Comparison of ENCODE assay signal across 18 cellular contexts in genomic region chr6:53929340-53930120, GRCh38.
DNase-seq lines count a peak whose midpoint lies in the region; ATAC-seq and TF ChIP-seq lines count a peak whose summit lies in the region.
"Had no signal": no experiment of that assay in that cellular context is flagged by ENCODE, and none has a peak within 500 bp of the region (broad histone marks: within the 10 kb centered on the region; RNA-seq: fewer than 3 reads in every experiment).

No MANE protein-coding gene starts in this region.

- H3K4me2 ChIP-seq in hepatocyte (no peak overlapping the region), osteoblast (ENCODE audit: insufficient read depth, low read length) (no peak overlapping the region)

- H3K9me3 Mint-ChIP-seq in type B pancreatic cell: peaks cover 6% of the 10 kb centered on the region
- H3K9me3 Mint-ChIP-seq: activated naive CD4-positive, alpha-beta T cell treated with anti-CD3 and anti-CD28 coated beads, Interleukin-2, amount 50 U/mL, for 72 hours; T-helper 2 cell treated with Interferon-gamma antibody and Interleukin-4, amounts not matched to agents 5 μg/mL and 100 μg/mL, for 36 hours had no signal

- no peak for DNase-seq in heart right ventricle
- no peak for DNase-seq in Right ventricle myocardium superior
- peak; percentile 61 for DNase-seq in NCI-H69 (lab: John Stamatoyannopoulos, UW)
- DNase-seq in hepatocyte (ENCODE audit: low spot score): no peak
- no peak for DNase-seq in type B pancreatic cell (ENCODE audit: extremely low spot score, unreplicated experiment)
- DNase-seq in osteoblast (ENCODE audit: insufficient read length, low spot score, missing footprints): no peak
- DNase-seq in activated CD4-positive, alpha-beta T cell treated with anti-CD3 and anti-CD28 coated beads, Interleukin-2, amount 50 U/mL, for 4 hours: no peak
- DNase-seq: activated T-cell treated with anti-CD3 and anti-CD28 coated beads, Interleukin-2, amount 50 U/mL, for 48 hours; CD4-positive, CD25-positive, alpha-beta regulatory T cell; NCI-H1930; NCI-H526; OCI-M1 had no signal

- H3K36me3 ChIP-seq in heart right ventricle (no peaks in the 10 kb centered on the region), hepatocyte (replicated peaks; ENCODE audit: insufficient read depth, low read depth) (no peaks in the 10 kb centered on the region), osteoblast (ENCODE audit: insufficient read depth, low read length) (no peaks in the 10 kb centered on the region)
- H3K36me3 ChIP-seq: SJSA1 had no signal

- WGBS in heart right ventricle, 2 donors: 92 to 94% methylated on average over 10 of the region's 10 CpGs
- 89% methylated on average over 10 of the region's 10 CpGs for WGBS in hepatocyte (ENCODE audit: low lambda C conversion rate, missing lambda C conversion rate)

- TF ChIP-seq CTCF in heart right ventricle (IDR thresholded peaks at IDR 0.05) (no peak), hepatocyte (IDR thresholded peaks at IDR 0.05; ENCODE audit: poor library complexity) (no peak), type B pancreatic cell (conservative IDR thresholded peaks at IDR 0.05) (no peak), osteoblast (IDR thresholded peaks at IDR 0.05; ENCODE audit: extremely low read depth, low read depth, low read length) (no peak)

- H3K27ac ChIP-seq in heart right ventricle (peak overlapping the region in 6 of 10 donors; percentile 14 to 81 (median 57)), hepatocyte (peak overlapping the region; percentile 54), osteoblast (ENCODE audit: low read depth, low read length) (no peak overlapping the region)
- H3K27ac ChIP-seq: HL-60, SJSA1 had no signal

- no peak overlapping the region for H3K4me3 ChIP-seq in heart right ventricle
- no peak overlapping the region for H3K4me3 ChIP-seq in hepatocyte
- no peak overlapping the region for H3K4me3 ChIP-seq in osteoblast (ENCODE audit: insufficient read depth, low read length)
- H3K4me3 ChIP-seq: K562, SJSA1 had no signal

- H3K79me2 ChIP-seq in hepatocyte (peaks cover 2% of the 10 kb centered on the region), osteoblast (ENCODE audit: insufficient read depth, low read length) (no peaks in the 10 kb centered on the region)

- peaks cover 3% of the 10 kb centered on the region for H3K27me3 Mint-ChIP-seq in type B pancreatic cell

- intact Hi-C loops in heart right ventricle (cut with DNase I): loop anchor here in 1 of 10 donors (10.0 kb wide), 1 partner anchor 135 kb away; the partner anchor contains the start of gene LRRC1
- intact Hi-C loops in Right ventricle myocardium superior (cut with DNase I): no loop called here

- H2AFZ ChIP-seq in hepatocyte (no peak overlapping the region), osteoblast (ENCODE audit: low read length) (no peak overlapping the region)

- H4K20me1 ChIP-seq in hepatocyte (ENCODE audit: insufficient read depth, poor library complexity, severe bottlenecking) (no peaks in the 10 kb centered on the region), osteoblast (ENCODE audit: insufficient read depth, low read length) (no peaks in the 10 kb centered on the region)

- H3K9me3 ChIP-seq in heart right ventricle (no peaks in the 10 kb centered on the region), hepatocyte (ENCODE audit: low read depth) (no peaks in the 10 kb centered on the region), osteoblast (ENCODE audit: low read depth, low read length) (no peaks in the 10 kb centered on the region)
- H3K9me3 ChIP-seq: SJSA1 had no signal

- peaks cover 23% of the 10 kb centered on the region for H3K4me1 Mint-ChIP-seq in type B pancreatic cell (ENCODE audit: unreplicated experiment)
- H3K4me1 Mint-ChIP-seq: CD4-positive, CD25-positive, alpha-beta regulatory T cell had no signal

- H3K27me3 ChIP-seq in heart right ventricle: no peaks in the 10 kb centered on the region
- H3K27me3 ChIP-seq in hepatocyte: no peaks in the 10 kb centered on the region
- no peaks in the 10 kb centered on the region for H3K27me3 ChIP-seq in osteoblast (ENCODE audit: insufficient read depth, low read length)
- H3K27me3 ChIP-seq: SJSA1 had no signal

- H3K4me3 Mint-ChIP-seq in type B pancreatic cell: peak overlapping the region; percentile 0
- H3K4me3 Mint-ChIP-seq: CD4-positive, CD25-positive, alpha-beta regulatory T cell; T-helper 2 cell treated with Interferon-gamma antibody and Interleukin-4, amounts not matched to agents 5 μg/mL and 100 μg/mL, for 36 hours had no signal

- H3K4me1 ChIP-seq in heart right ventricle: peaks cover 0 to 54% (median 22%) of the 10 kb centered on the region in 9 donors
- peaks cover 9% of the 10 kb centered on the region for H3K4me1 ChIP-seq in hepatocyte (ENCODE audit: insufficient read depth)
- peaks cover 5% of the 10 kb centered on the region for H3K4me1 ChIP-seq in osteoblast (ENCODE audit: insufficient read depth, low read length)

- peaks cover 7% of the 10 kb centered on the region for H3K36me3 Mint-ChIP-seq in type B pancreatic cell
- H3K36me3 Mint-ChIP-seq: activated naive CD4-positive, alpha-beta T cell treated with anti-CD3 and anti-CD28 coated beads, Interleukin-2, amount 50 U/mL, for 72 hours; CD4-positive, CD25-positive, alpha-beta regulatory T cell had no signal

- ATAC-seq in heart right ventricle (peak in 1 of 8 donors; percentile 27), Right ventricle myocardium superior (ENCODE audit: poor library complexity) (no peak), GM18502 (IDR thresholded peaks at IDR 0.05; ENCODE audit: poor library complexity, unreplicated experiment) (no peak)
- ATAC-seq: activated naive CD4-positive, alpha-beta T cell treated with anti-CD3 and anti-CD28 coated beads, Interleukin-2, amount 50 U/mL, for 72 hours; K562 had no signal

- H3K9me2 ChIP-seq in hepatocyte (replicated peaks; ENCODE audit: insufficient read depth): no peaks in the 10 kb centered on the region

- H3K27ac Mint-ChIP-seq in type B pancreatic cell: peak overlapping the region; percentile 65
- H3K27ac Mint-ChIP-seq: activated naive CD4-positive, alpha-beta T cell treated with anti-CD3 and anti-CD28 coated beads, Interleukin-2, amount 50 U/mL, for 72 hours; CD4-positive, CD25-positive, alpha-beta regulatory T cell; T-helper 2 cell treated with Interferon-gamma antibody and Interleukin-4, amounts not matched to agents 5 μg/mL and 100 μg/mL, for 36 hours had no signal
